ENCODE assay signal across 1 cellular context in the genomic region with DNA sequence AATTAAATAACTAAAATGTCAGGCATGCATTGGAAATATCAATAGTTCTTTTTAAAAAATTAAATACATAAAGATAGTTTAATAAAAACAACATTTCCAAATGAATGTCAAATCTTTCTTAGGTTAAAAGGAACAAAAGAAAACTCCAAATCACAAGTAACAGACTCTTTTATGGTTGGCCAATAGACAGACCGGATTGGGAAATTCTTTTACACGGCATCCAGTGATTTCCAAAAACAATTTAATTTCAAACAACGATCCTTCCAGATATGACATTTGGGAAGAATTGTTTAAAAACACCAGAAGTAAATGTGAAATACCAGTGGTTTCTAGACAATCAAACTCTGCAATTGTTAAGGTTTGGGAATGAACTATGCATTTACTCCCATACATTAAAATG.
TF ChIP-seq lines count a peak whose summit lies in the region.

No MANE protein-coding gene starts in this region.

TF ChIP-seq in IMR-90, 13 proteins besides CTCF, POLR2A, EP300 and RAD21:
- TF ChIP-seq MXI1 (IDR thresholded peaks at IDR 0.05; ENCODE audit: borderline replicate concordance, low read depth, low read length), result no peak
- peak; percentile 79 for TF ChIP-seq CEBPB (IDR thresholded peaks at IDR 0.05; ENCODE audit: low read depth, low read length)
TF ChIP-seq in IMR-90: peak in this region for 1.
